In the genomic region with DNA sequence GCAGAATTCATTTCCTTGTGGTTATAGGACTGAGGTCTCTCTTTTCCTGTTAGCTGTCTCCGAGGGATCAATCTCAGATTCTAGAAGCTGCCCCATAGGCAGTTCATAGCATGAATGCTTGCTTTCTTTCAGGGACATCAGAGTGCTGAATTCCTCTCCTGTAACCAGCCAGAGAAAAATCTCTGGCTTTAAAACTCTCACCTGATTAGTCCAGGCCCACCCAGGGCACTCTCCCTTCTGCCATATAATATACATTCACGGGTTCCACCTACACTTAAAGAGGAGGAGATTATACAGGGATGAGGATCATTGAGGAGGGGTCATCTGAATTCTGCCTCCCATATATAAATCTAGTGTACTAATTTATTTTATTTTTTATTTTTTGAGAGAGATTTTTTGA, we compare ENCODE assay signal across 10 cellular contexts. TPM values are rescaled to one million over a fixed set of nuclear protein-coding genes. Genes with fewer than 3 reads are reported as not detected.
"Had no signal": no experiment of that assay in that cellular context is flagged by ENCODE, and none has a peak within 500 bp of the region (broad histone marks: within the 10 kb centered on the region; RNA-seq: fewer than 3 reads in every experiment).

No MANE protein-coding gene starts in this region.

- H3K27ac ChIP-seq: HL-60 had no signal

- H3K4me2 ChIP-seq: GM23338 had no signal

- H3K4me3 ChIP-seq: GM23338 had no signal

- H3K36me3 Mint-ChIP-seq: IgD-negative memory B cell had no signal

- H3K9me3 Mint-ChIP-seq: GM23338, H9, HFFc6, IgD-negative memory B cell had no signal

- ATAC-seq: GM23338, HepG2 had no signal

- H3K27ac Mint-ChIP-seq: GM23338, HFFc6 had no signal

- H3K4me3 Mint-ChIP-seq: GM23338, H9, HFFc6, IgD-negative memory B cell had no signal

- DNase-seq: H9, HCEC 1CT, HFFc6, KG1 had no signal

RNA-seq across cellular contexts. Expression of a gene that starts 2.1 kb away (rescaled TPM):
- total RNA-seq: HepG2, HT1080 had no signal
- polyA plus RNA-seq: IgD-negative memory B cell had no signal

RNA-seq across cellular contexts. Expression of a gene that starts 11.9 kb away (rescaled TPM):
- total RNA-seq: GM23338, H1, H9, HepG2, HFFc6, HT1080 had no signal
- polyA plus RNA-seq: GM23338, H1, HepG2, IgD-negative memory B cell had no signal

RNA-seq across cellular contexts. Expression of a gene that starts 21.2 kb away (rescaled TPM):
- total RNA-seq: GM23338, H1, H9, HepG2, HFFc6, HT1080 had no signal
- polyA plus RNA-seq: GM23338, H1, HepG2, IgD-negative memory B cell had no signal
